In the genomic region with DNA sequence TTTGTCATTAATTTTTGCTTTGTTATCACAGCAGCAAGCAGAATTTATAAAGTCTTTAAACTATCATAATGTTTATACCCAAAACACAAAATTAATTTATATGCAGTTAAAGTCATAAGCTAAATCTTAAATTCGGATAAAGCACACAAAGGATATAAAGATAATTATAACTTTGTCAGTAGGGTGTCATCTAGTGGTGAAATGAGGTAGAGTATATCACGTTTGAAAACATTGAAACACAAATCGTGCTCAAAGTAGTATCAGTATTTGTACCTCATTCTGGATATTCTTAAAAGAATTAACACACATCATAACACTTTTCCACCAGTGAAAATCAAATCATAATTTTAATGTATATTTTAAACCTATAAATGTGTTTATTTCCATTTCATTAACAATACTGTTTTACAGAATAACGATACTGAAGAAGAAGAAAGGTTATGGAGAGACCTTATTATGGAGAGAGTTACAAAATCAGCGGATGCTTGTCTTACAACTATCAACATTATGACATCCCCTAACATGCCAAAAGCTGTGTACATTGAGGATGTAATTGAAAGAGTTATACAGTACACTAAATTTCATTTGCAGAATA, we compare ENCODE assay signal across 1 cellular context.
TF ChIP-seq lines count a peak whose summit lies in the region.

No MANE protein-coding gene starts in this region.

TF ChIP-seq in GM23338, 12 proteins besides CTCF, POLR2A, EP300 and RAD21 (continued from another document):
- TF ChIP-seq, protein P1, sequence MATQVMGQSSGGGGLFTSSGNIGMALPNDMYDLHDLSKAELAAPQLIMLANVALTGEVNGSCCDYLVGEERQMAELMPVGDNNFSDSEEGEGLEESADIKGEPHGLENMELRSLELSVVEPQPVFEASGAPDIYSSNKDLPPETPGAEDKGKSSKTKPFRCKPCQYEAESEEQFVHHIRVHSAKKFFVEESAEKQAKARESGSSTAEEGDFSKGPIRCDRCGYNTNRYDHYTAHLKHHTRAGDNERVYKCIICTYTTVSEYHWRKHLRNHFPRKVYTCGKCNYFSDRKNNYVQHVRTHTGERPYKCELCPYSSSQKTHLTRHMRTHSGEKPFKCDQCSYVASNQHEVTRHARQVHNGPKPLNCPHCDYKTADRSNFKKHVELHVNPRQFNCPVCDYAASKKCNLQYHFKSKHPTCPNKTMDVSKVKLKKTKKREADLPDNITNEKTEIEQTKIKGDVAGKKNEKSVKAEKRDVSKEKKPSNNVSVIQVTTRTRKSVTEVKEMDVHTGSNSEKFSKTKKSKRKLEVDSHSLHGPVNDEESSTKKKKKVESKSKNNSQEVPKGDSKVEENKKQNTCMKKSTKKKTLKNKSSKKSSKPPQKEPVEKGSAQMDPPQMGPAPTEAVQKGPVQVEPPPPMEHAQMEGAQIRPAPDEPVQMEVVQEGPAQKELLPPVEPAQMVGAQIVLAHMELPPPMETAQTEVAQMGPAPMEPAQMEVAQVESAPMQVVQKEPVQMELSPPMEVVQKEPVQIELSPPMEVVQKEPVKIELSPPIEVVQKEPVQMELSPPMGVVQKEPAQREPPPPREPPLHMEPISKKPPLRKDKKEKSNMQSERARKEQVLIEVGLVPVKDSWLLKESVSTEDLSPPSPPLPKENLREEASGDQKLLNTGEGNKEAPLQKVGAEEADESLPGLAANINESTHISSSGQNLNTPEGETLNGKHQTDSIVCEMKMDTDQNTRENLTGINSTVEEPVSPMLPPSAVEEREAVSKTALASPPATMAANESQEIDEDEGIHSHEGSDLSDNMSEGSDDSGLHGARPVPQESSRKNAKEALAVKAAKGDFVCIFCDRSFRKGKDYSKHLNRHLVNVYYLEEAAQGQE (IDR thresholded peaks at IDR 0.05; ENCODE audit: unreplicated experiment), result no peak
- TF ChIP-seq, protein P2, sequence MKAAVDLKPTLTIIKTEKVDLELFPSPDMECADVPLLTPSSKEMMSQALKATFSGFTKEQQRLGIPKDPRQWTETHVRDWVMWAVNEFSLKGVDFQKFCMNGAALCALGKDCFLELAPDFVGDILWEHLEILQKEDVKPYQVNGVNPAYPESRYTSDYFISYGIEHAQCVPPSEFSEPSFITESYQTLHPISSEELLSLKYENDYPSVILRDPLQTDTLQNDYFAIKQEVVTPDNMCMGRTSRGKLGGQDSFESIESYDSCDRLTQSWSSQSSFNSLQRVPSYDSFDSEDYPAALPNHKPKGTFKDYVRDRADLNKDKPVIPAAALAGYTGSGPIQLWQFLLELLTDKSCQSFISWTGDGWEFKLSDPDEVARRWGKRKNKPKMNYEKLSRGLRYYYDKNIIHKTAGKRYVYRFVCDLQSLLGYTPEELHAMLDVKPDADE (IDR thresholded peaks at IDR 0.05), result no peak
- TF ChIP-seq CREB1 (CRISPR knock-in tag; IDR thresholded peaks at IDR 0.05; ENCODE audit: low read depth), result no peak
